In genomic region chr1:37308571-37308960, GRCh38 we compare ENCODE assay signal across 20 cellular contexts.
A peak's percentile ranks its signal among the peaks of the same experiment; 100 is the strongest.
DNase-seq lines count a peak whose midpoint lies in the region; ATAC-seq, FAIRE-seq and TF ChIP-seq lines count a peak whose summit lies in the region.
"Had no signal": no experiment of that assay in that cellular context is flagged by ENCODE, and none has a peak within 500 bp of the region (broad histone marks: within the 10 kb centered on the region; RNA-seq: fewer than 3 reads in every experiment).

No MANE protein-coding gene starts in this region.

- POLR2A ChIA-PET in K562 (lab: Yijun Ruan, JAX): interaction anchor here (0.6 to 1.2 kb wide), 2 partner anchors 10 to 1625 kb away, joined by 3 read pairs; no protein-coding TSS in a partner anchor

- H3K9me3 ChIP-seq in K562 (replicated peaks; ENCODE audit: control insufficient read depth, insufficient read depth, low read depth, low read length): no peaks in the 10 kb centered on the region
- H3K9me3 ChIP-seq in hepatocyte (ENCODE audit: low read depth): no peaks in the 10 kb centered on the region
- no peaks in the 10 kb centered on the region for H3K9me3 ChIP-seq in neural progenitor cell (ENCODE audit: low read depth)
- H3K9me3 ChIP-seq: Caco-2, HAP-1 had no signal

- peaks cover 4% of the 10 kb centered on the region for H3K27me3 ChIP-seq in GM06990 (replicated peaks; ENCODE audit: control insufficient read depth, insufficient read depth, low read length)
- peaks cover 16 to 47% of the 10 kb centered on the region in 2 experiments; a peak in 4 of 5 replicates for H3K27me3 ChIP-seq in K562 (ENCODE audit: control insufficient read depth in 2 of 2, insufficient read depth in 2 of 2, low read length in 2 of 2)
- H3K27me3 ChIP-seq in hepatocyte: peaks cover 24% of the 10 kb centered on the region
- no peaks in the 10 kb centered on the region for H3K27me3 ChIP-seq in neural progenitor cell

- H3K4me1 Mint-ChIP-seq in neural progenitor cell (peaks cover 27% of the 10 kb centered on the region), glutamatergic neuron (ENCODE audit: low read depth, unreplicated experiment) (peaks cover 4% of the 10 kb centered on the region)

- no peak overlapping the region for H3K4me2 ChIP-seq in K562 (ENCODE audit: insufficient read depth, low read length)
- H3K4me2 ChIP-seq in hepatocyte: no peak overlapping the region
- H3K4me2 ChIP-seq in neural progenitor cell: no peak overlapping the region

- TF ChIP-seq RAD21 in K562 (CRISPR knock-in tag; conservative IDR thresholded peaks at IDR 0.05 in 1 of 2, IDR thresholded peaks at IDR 0.05 in 1 of 2): no peak

- H2AFZ ChIP-seq in K562 (ENCODE audit: low read depth, low read length) (no peak overlapping the region), hepatocyte (no peak overlapping the region), neural progenitor cell (replicated peaks) (no peak overlapping the region)

- in situ Hi-C loops in K562 (cut with MboI): no loop called here

- intact Hi-C loops in K562 (cut with micrococcal nuclease): no loop called here

- TF ChIP-seq EP300 in K562 (IDR thresholded peaks at IDR 0.05; ENCODE audit: low read length): no peak

- TF ChIP-seq CTCF in GM06990 (IDR thresholded peaks at IDR 0.05; ENCODE audit: insufficient read depth, low read length, poor library complexity, severe bottlenecking): peak; percentile 15
- TF ChIP-seq CTCF in K562 (IDR thresholded peaks at IDR 0.05 in 2 of 3, conservative IDR thresholded peaks at IDR 0.05 in 1 of 3; ENCODE audit: insufficient read depth in 2 of 3, low read depth in 1 of 3, low read length in 3 of 3): 0 out of 6 replicates have a peak, but pooled peaks of 1 of the 3 experiments have one; percentile 29
- peak; percentile 7 for TF ChIP-seq CTCF in hepatocyte (IDR thresholded peaks at IDR 0.05; ENCODE audit: poor library complexity)
- TF ChIP-seq CTCF in neural progenitor cell (IDR thresholded peaks at IDR 0.05): no peak
- no peak for TF ChIP-seq CTCF in glutamatergic neuron (IDR thresholded peaks at IDR 0.05; ENCODE audit: partially characterized antibody, unreplicated experiment)
- no peak for TF ChIP-seq CTCF in omental fat pad (IDR thresholded peaks at IDR 0.05)

- peak; percentile 42; the same call in 2 of the 3 replicates for ATAC-seq in K562
- no peak for ATAC-seq in HG03432 (IDR thresholded peaks at IDR 0.05; ENCODE audit: unreplicated experiment)
- ATAC-seq in omental fat pad (ENCODE audit: low FRiP score): no peak
- ATAC-seq: Panc1, Right ventricle myocardium inferior had no signal

- no peaks in the 10 kb centered on the region for H3K4me1 ChIP-seq in K562 (replicated peaks in 1 of 2; ENCODE audit: control insufficient read depth in 2 of 2, insufficient read depth in 2 of 2, low read length in 2 of 2)
- no peaks in the 10 kb centered on the region for H3K4me1 ChIP-seq in hepatocyte (ENCODE audit: insufficient read depth)
- peaks cover 8% of the 10 kb centered on the region for H3K4me1 ChIP-seq in neural progenitor cell
- H3K4me1 ChIP-seq: Caco-2, HAP-1 had no signal

- H3K27ac Mint-ChIP-seq in neural progenitor cell (peak overlapping the region; percentile 20), glutamatergic neuron (ENCODE audit: unreplicated experiment) (no peak overlapping the region)

- peaks cover 9% of the 10 kb centered on the region for H3K27me3 Mint-ChIP-seq in neural progenitor cell (ENCODE audit: insufficient read depth, low read depth)
- H3K27me3 Mint-ChIP-seq in glutamatergic neuron (ENCODE audit: unreplicated experiment): peaks cover 9% of the 10 kb centered on the region

- H3K9ac ChIP-seq in K562 (ENCODE audit: insufficient read depth in 1 of 2, low read depth in 2 of 2, low read length in 2 of 2): no peak overlapping the region
- H3K9ac ChIP-seq in neural progenitor cell: no peak overlapping the region

- H3K79me2 ChIP-seq in K562 (ENCODE audit: control insufficient read depth, insufficient read depth, low read length): no peaks in the 10 kb centered on the region
- H3K79me2 ChIP-seq in hepatocyte: no peaks in the 10 kb centered on the region
- no peaks in the 10 kb centered on the region for H3K79me2 ChIP-seq in neural progenitor cell (ENCODE audit: low read depth)

- CTCF ChIA-PET in K562 (lab: Yijun Ruan, JAX; ENCODE audit: low intra/inter-chr PET ratio): no interaction called here

- H3K9me3 Mint-ChIP-seq in neural progenitor cell (no peaks in the 10 kb centered on the region), glutamatergic neuron (ENCODE audit: unreplicated experiment) (peaks cover 3% of the 10 kb centered on the region)

- peaks cover 3% of the 10 kb centered on the region for H3K9me1 ChIP-seq in K562 (ENCODE audit: control insufficient read depth, insufficient read depth, low read length)

- H4K20me1 ChIP-seq in K562 (replicated peaks; ENCODE audit: control insufficient read depth, insufficient read depth, low read length) (peaks cover 6% of the 10 kb centered on the region), hepatocyte (ENCODE audit: insufficient read depth, poor library complexity, severe bottlenecking) (no peaks in the 10 kb centered on the region), neural progenitor cell (ENCODE audit: low read depth) (no peaks in the 10 kb centered on the region)

- no peaks in the 10 kb centered on the region for H3F3A ChIP-seq in neural progenitor cell (ENCODE audit: low read depth)

- no peaks in the 10 kb centered on the region for H3K36me3 Mint-ChIP-seq in neural progenitor cell
- H3K36me3 Mint-ChIP-seq in glutamatergic neuron (ENCODE audit: unreplicated experiment): peaks cover 4% of the 10 kb centered on the region

- no peak overlapping the region for H3K4me3 Mint-ChIP-seq in neural progenitor cell
- H3K4me3 Mint-ChIP-seq in glutamatergic neuron (ENCODE audit: unreplicated experiment): no peak overlapping the region

- no peaks in the 10 kb centered on the region for H3K36me3 ChIP-seq in GM06990 (ENCODE audit: control insufficient read depth, insufficient read depth, low read length)
- no peaks in the 10 kb centered on the region for H3K36me3 ChIP-seq in K562 (ENCODE audit: control insufficient read depth, insufficient read depth, low read length)
- H3K36me3 ChIP-seq in hepatocyte (replicated peaks; ENCODE audit: insufficient read depth, low read depth): no peaks in the 10 kb centered on the region
- no peaks in the 10 kb centered on the region for H3K36me3 ChIP-seq in neural progenitor cell
- H3K36me3 ChIP-seq: HAP-1 had no signal

- peak; percentile 11 for FAIRE-seq in K562 (lab: Jason Lieb, UNC)

- H3K9me2 ChIP-seq in hepatocyte (replicated peaks; ENCODE audit: insufficient read depth): no peaks in the 10 kb centered on the region

- DNase-seq in GM06990 (ENCODE audit: extremely low read depth, insufficient read length) (no peak), K562 (ENCODE audit: extremely low read depth in 1 of 4, low spot score in 3 of 4) (peak in 1 of 4 experiments; percentile 22), hepatocyte (ENCODE audit: low spot score) (peak; percentile 30), neural progenitor cell (ENCODE audit: low spot score) (no peak), glutamatergic neuron (no peak), omental fat pad (ENCODE audit: low spot score) (no peak)
- no peak for DNase-seq in activated T-cell treated with anti-CD3 and anti-CD28 coated beads, Interleukin-2, amount 50 U/mL, for 48 hours
- DNase-seq: Caco-2, DMS153, KG1, NCI-H1436, NCI-H2029 treated with DMSO at 0.1 percent for 48 hours, NCI-H2171 treated with DMSO at 0.1 percent for 48 hours, NCI-H446 treated with DMSO at 0.1 percent for 48 hours, NCI-H748 treated with DMSO at 0.1 percent for 48 hours had no signal

- WGBS in K562 (ENCODE audit: insufficient coverage, low coverage, missing lambda C conversion rate): 0% methylated on average over 6 of the region's 6 CpGs
- 50% methylated on average over 6 of the region's 6 CpGs for WGBS in hepatocyte (ENCODE audit: low lambda C conversion rate, missing lambda C conversion rate)

- TF ChIP-seq POLR2A in K562 (conservative IDR thresholded peaks at IDR 0.05): no peak

- BruUV-seq in K562 (replicated peaks; lab: Mats Ljungman, UMichigan): no TSS peak

- H3K27ac ChIP-seq in K562 (ENCODE audit: extremely low read depth, low read depth, low read length): no peak overlapping the region
- no peak overlapping the region for H3K27ac ChIP-seq in hepatocyte
- H3K27ac ChIP-seq in neural progenitor cell: no peak overlapping the region
- H3K27ac ChIP-seq: SK-N-MC had no signal

- no peak overlapping the region for H3K4me3 ChIP-seq in GM06990 (replicated peaks; ENCODE audit: low read depth, low read length)
- H3K4me3 ChIP-seq in K562: no peak overlapping the region
- H3K4me3 ChIP-seq in hepatocyte: no peak overlapping the region
- no peak overlapping the region for H3K4me3 ChIP-seq in neural progenitor cell
- H3K4me3 ChIP-seq: HAP-1, SK-N-MC had no signal

TF ChIP-seq in K562, 482 proteins besides CTCF, POLR2A, EP300 and RAD21:
- TF ChIP-seq TSC22D4 (tag; IDR thresholded peaks at IDR 0.05) (no peak), FOSL1 (tag; conservative IDR thresholded peaks at IDR 0.05) (no peak), ZNF277 (CRISPR knock-in tag; IDR thresholded peaks at IDR 0.05; ENCODE audit: borderline replicate concordance) (no peak), ZNF24 (IDR thresholded peaks at IDR 0.05) (no peak)

Comparison
In these comparisons a context has a peak if more than half of its experiments do, and no peak if none do; other contexts are left out.
1. CTCF ChIP-seq: peak in GM06990 (single experiment) and hepatocyte (single experiment); none in neural progenitor cell (single experiment), glutamatergic neuron (single experiment) and omental fat pad (0 of 3).